ENCODE assay signal across 8 cellular contexts in genomic region chr5:141692533-141692888, GRCh38. TPM values are rescaled to one million over a fixed set of nuclear protein-coding genes. Genes with fewer than 3 reads are reported as not detected.
DNase-seq lines count a peak whose midpoint lies in the region; ATAC-seq and TF ChIP-seq lines count a peak whose summit lies in the region.

No MANE protein-coding gene starts in this region.

- peak overlapping the region; percentile 71 for H2AFZ ChIP-seq in parathyroid adenoma

- H3K27ac ChIP-seq in endodermal cell (ENCODE audit: low read depth, low read length): no peak overlapping the region
- H3K27ac ChIP-seq in parathyroid adenoma: no peak overlapping the region
- H3K27ac ChIP-seq in aorta (ENCODE audit: low read depth in 1 of 2, low read length in 2 of 2): no peak overlapping the region

- H3K36me3 Mint-ChIP-seq in endodermal cell (ENCODE audit: low read depth): no peaks in the 10 kb centered on the region

- H3K4me3 Mint-ChIP-seq in endodermal cell: peak overlapping the region; percentile 53

- H3K9me3 Mint-ChIP-seq in endodermal cell: no peaks in the 10 kb centered on the region

- H3K9ac ChIP-seq in endodermal cell (ENCODE audit: extremely low read depth, low read length, poor library complexity, severe bottlenecking): no peak overlapping the region
- H3K9ac ChIP-seq in parathyroid adenoma: no peak overlapping the region

- H3K27ac Mint-ChIP-seq in endodermal cell: no peak overlapping the region

- H3K4me1 ChIP-seq in endodermal cell (ENCODE audit: control insufficient read depth, insufficient read depth, low read length) (no peaks in the 10 kb centered on the region), parathyroid adenoma (no peaks in the 10 kb centered on the region), aorta (ENCODE audit: control insufficient read depth in 1 of 2, insufficient read depth in 2 of 2, low read length in 2 of 2) (no peaks in the 10 kb centered on the region)

- H3K36me3 ChIP-seq in endodermal cell (ENCODE audit: control insufficient read depth, insufficient read depth, low read length) (no peaks in the 10 kb centered on the region), parathyroid adenoma (ENCODE audit: control insufficient read depth, insufficient read depth, low read length) (no peaks in the 10 kb centered on the region), aorta (ENCODE audit: control insufficient read depth in 1 of 2, insufficient read depth in 2 of 2, low read length in 1 of 2) (no peaks in the 10 kb centered on the region)

- DNase-seq in RKO (ENCODE audit: low spot score) (peak; percentile 10), endodermal cell (no peak), aorta (no peak), C1 segment of cervical spinal cord (lab: John Stamatoyannopoulos, UW) (no peak), NCI-H446 treated with DMSO at 0.1 percent for 48 hours (lab: John Stamatoyannopoulos, UW) (no peak), mucosa of gallbladder (ENCODE audit: low spot score) (no peak)

- peak overlapping the region; percentile 79 for H3K4me3 ChIP-seq in endodermal cell (ENCODE audit: low read length)
- H3K4me3 ChIP-seq in parathyroid adenoma (ENCODE audit: low read depth, low read length): peak overlapping the region; percentile 49
- H3K4me3 ChIP-seq in aorta (ENCODE audit: low read length in 2 of 2): no peak overlapping the region

- H3K9me3 ChIP-seq in endodermal cell (ENCODE audit: control insufficient read depth, low read length) (no peaks in the 10 kb centered on the region), parathyroid adenoma (ENCODE audit: control insufficient read depth, low read length) (no peaks in the 10 kb centered on the region), aorta (ENCODE audit: control insufficient read depth, low read length) (no peaks in the 10 kb centered on the region)

- ATAC-seq in GM19324 (IDR thresholded peaks at IDR 0.05; ENCODE audit: low FRiP score, unreplicated experiment) (peak; percentile 9), aorta (ENCODE audit: low FRiP score) (no peak)

- intact Hi-C loops in aorta (cut with DNase I): loop anchor here (2.0 to 10.0 kb wide), 4 partner anchors 186 to 452 kb away; partner anchors contain the start of genes PCDH1 (in 1 of the 2) and PCDH12 (in 1 of the 2)

- H3K4me1 Mint-ChIP-seq in endodermal cell: peaks cover 3% of the 10 kb centered on the region

- no peaks in the 10 kb centered on the region for H3K79me2 ChIP-seq in parathyroid adenoma

- H3K4me2 ChIP-seq in parathyroid adenoma (ENCODE audit: low read length): peak overlapping the region; percentile 67

- TF ChIP-seq CTCF in endodermal cell (conservative IDR thresholded peaks at IDR 0.05) (no peak), parathyroid adenoma (IDR thresholded peaks at IDR 0.05) (no peak)

- H3K27me3 Mint-ChIP-seq in endodermal cell (ENCODE audit: insufficient read depth): peaks cover 70% of the 10 kb centered on the region

- WGBS in endodermal cell (ENCODE audit: insufficient coverage in 1 of 2, insufficient read length in 1 of 2), 2 experiments: 22 to 24% methylated on average over 4 to 5 of the region's 5 CpGs
- WGBS in aorta, 2 donors: 29 to 30% methylated on average over 5 of the region's 5 CpGs

- peaks cover 53% of the 10 kb centered on the region for H3K27me3 ChIP-seq in endodermal cell (ENCODE audit: control insufficient read depth, insufficient read depth, low read length, poor library complexity, severe bottlenecking)
- no peaks in the 10 kb centered on the region for H3K27me3 ChIP-seq in parathyroid adenoma (ENCODE audit: control insufficient read depth, insufficient read depth, low read length)
- H3K27me3 ChIP-seq in aorta (ENCODE audit: control insufficient read depth in 1 of 2, insufficient read depth in 2 of 2, low read length in 1 of 2): no peaks in the 10 kb centered on the region

RNA-seq across cellular contexts. Expression of gene ARAP3, which starts 10.5 kb away (rescaled TPM):
- total RNA-seq in endodermal cell: 10 to 100 TPM; 32.5 to 41.3 TPM
- polyA plus RNA-seq in endodermal cell (2013, experiment 1 of 2): 29.7 TPM
- 27.0 TPM for polyA plus RNA-seq in endodermal cell (2013, experiment 2 of 2)
- 10 to 100 TPM; 21.4 to 34.2 TPM for total RNA-seq in aorta
- 10 to 100 TPM in 1 of 2 donors, 1 to 10 TPM in 1; 1.8 to 14.1 TPM for polyA plus RNA-seq in aorta
- 24.2 TPM for total RNA-seq in mucosa of gallbladder

RNA-seq across cellular contexts. Expression of gene FCHSD1, which starts 41.3 kb away (rescaled TPM):
- total RNA-seq in endodermal cell (10 to 100 TPM; 34.8 to 41.7 TPM), aorta (10 to 100 TPM; 33.1 to 47.3 TPM), mucosa of gallbladder (62.0 TPM)
- 30.3 TPM for polyA plus RNA-seq in endodermal cell (2013, experiment 1 of 2)
- 23.9 TPM for polyA plus RNA-seq in endodermal cell (2013, experiment 2 of 2)
- polyA plus RNA-seq in aorta: 10 to 100 TPM in 1 of 2 donors, 1 to 10 TPM in 1; 9.4 to 59.7 TPM

RNA-seq across cellular contexts. Expression of gene RELL2, which starts 55.7 kb away (rescaled TPM):
- 1 to 10 TPM; 3.1 to 6.2 TPM for total RNA-seq in endodermal cell
- polyA plus RNA-seq in endodermal cell (2013, experiment 1 of 2): 6.4 TPM
- polyA plus RNA-seq in endodermal cell (2013, experiment 2 of 2): 3.8 TPM
- 1 to 10 TPM; 1.5 to 1.9 TPM for total RNA-seq in aorta
- polyA plus RNA-seq in aorta: 1 to 10 TPM in 1 of 2 donors, under 1 TPM in 1; 0.63 to 2.9 TPM
- 10.2 TPM for total RNA-seq in mucosa of gallbladder

RNA-seq across cellular contexts. Expression of gene HDAC3, which starts 55.9 kb away (rescaled TPM):
- total RNA-seq in endodermal cell (10 to 100 TPM; 73.3 to 78.9 TPM), aorta (10 to 100 TPM; 52.4 to 54.3 TPM), mucosa of gallbladder (43.3 TPM)
- 91.5 TPM for polyA plus RNA-seq in endodermal cell (2013, experiment 1 of 2)
- 74.8 TPM for polyA plus RNA-seq in endodermal cell (2013, experiment 2 of 2)
- polyA plus RNA-seq in aorta: 10 to 100 TPM; 21.3 to 86.8 TPM

Comparison
In these comparisons a context has a peak if more than half of its experiments do, and no peak if none do; other contexts are left out.
1. H3K4me3 ChIP-seq: peak in endodermal cell (single experiment) and parathyroid adenoma (single experiment); none in aorta (0 of 2).